In genomic region chr6:139640453-139640852, GRCh38 we compare ENCODE assay signal across 11 cellular contexts.
DNase-seq lines count a peak whose midpoint lies in the region; ATAC-seq lines count a peak whose summit lies in the region.
"Had no signal": no experiment of that assay in that cellular context is flagged by ENCODE, and none has a peak within 500 bp of the region (broad histone marks: within the 10 kb centered on the region; RNA-seq: fewer than 3 reads in every experiment).

No MANE protein-coding gene starts in this region.

- peaks cover 5% of the 10 kb centered on the region for H3K4me1 ChIP-seq in CD8-positive, alpha-beta memory T cell (ENCODE audit: insufficient read depth, low read length)

- H3K27ac ChIP-seq in CD8-positive, alpha-beta memory T cell (ENCODE audit: low read depth, low read length): no peak overlapping the region
- H3K27ac ChIP-seq: 22Rv1 had no signal

- peak; percentile 84 for ATAC-seq in HG03045 (IDR thresholded peaks at IDR 0.05; ENCODE audit: unreplicated experiment)
- ATAC-seq: T-cell had no signal

- no peaks in the 10 kb centered on the region for H3K27me3 ChIP-seq in CD8-positive, alpha-beta memory T cell (ENCODE audit: insufficient read depth, low read length, poor library complexity, severe bottlenecking)

- CTCF ChIA-PET in CD8-positive, alpha-beta memory T cell (lab: Charles Lee): no interaction called here

- peaks cover 0 to 6% of the 10 kb centered on the region in 2 donors for H3K27me3 Mint-ChIP-seq in CD8-positive, alpha-beta memory T cell

- H3K36me3 Mint-ChIP-seq in CD8-positive, alpha-beta memory T cell: peaks cover 0 to 7% (median 0%) of the 10 kb centered on the region in 3 donors
- H3K36me3 Mint-ChIP-seq: activated naive CD8-positive, alpha-beta T cell; T-cell had no signal

- POLR2A ChIA-PET in CD8-positive, alpha-beta memory T cell (lab: Charles Lee): no interaction called here

- peak; percentile 85 for DNase-seq in SIG-M5 treated with dmso at 0.1 percent for 504 hours (lab: John Stamatoyannopoulos, UW; ENCODE audit: unreplicated experiment)
- DNase-seq in SIG-M5 (lab: John Stamatoyannopoulos, UW): no peak
- peak; percentile 30 for DNase-seq in NOMO-1 treated with dmso at 0.1 percent for 144 hours (lab: John Stamatoyannopoulos, UW; ENCODE audit: unreplicated experiment)
- DNase-seq in CD8-positive, alpha-beta memory T cell: no peak
- no peak for DNase-seq in NCI-H1048 (lab: John Stamatoyannopoulos, UW)
- no peak for DNase-seq in NCI-H2227 (lab: John Stamatoyannopoulos, UW; ENCODE audit: unreplicated experiment)
- DNase-seq in NCI-H524 treated with DMSO at 0.1 percent for 48 hours (lab: John Stamatoyannopoulos, UW): no peak
- DNase-seq: T-cell had no signal

- no peaks in the 10 kb centered on the region for H3K9me3 Mint-ChIP-seq in CD8-positive, alpha-beta memory T cell
- H3K9me3 Mint-ChIP-seq: T-cell had no signal

- no peaks in the 10 kb centered on the region for H3K36me3 ChIP-seq in CD8-positive, alpha-beta memory T cell (ENCODE audit: insufficient read depth, low read length)

- H3K4me3 Mint-ChIP-seq in CD8-positive, alpha-beta memory T cell: no peak overlapping the region
- H3K4me3 Mint-ChIP-seq: activated naive CD8-positive, alpha-beta T cell; T-cell had no signal

- peak overlapping the region in 1 of 8 donors; percentile 39 for H3K27ac Mint-ChIP-seq in CD8-positive, alpha-beta memory T cell
- H3K27ac Mint-ChIP-seq: activated naive CD8-positive, alpha-beta T cell; T-cell had no signal

- no peak overlapping the region for H3K4me3 ChIP-seq in CD8-positive, alpha-beta memory T cell (ENCODE audit: low read length)

- peaks cover 10 to 16% (median 15%) of the 10 kb centered on the region in 3 donors for H3K4me1 Mint-ChIP-seq in CD8-positive, alpha-beta memory T cell

- H3K9me3 ChIP-seq in CD8-positive, alpha-beta memory T cell (ENCODE audit: low read length): no peaks in the 10 kb centered on the region

Comparison
In these comparisons a context has a peak if more than half of its experiments do, and no peak if none do; other contexts are left out.
1. DNase-seq: peak in SIG-M5 treated with dmso at 0.1 percent for 504 hours (single experiment) and NOMO-1 treated with dmso at 0.1 percent for 144 hours (single experiment); none in SIG-M5 (single experiment), CD8-positive, alpha-beta memory T cell (0 of 5), NCI-H1048 (single experiment), NCI-H2227 (single experiment) and NCI-H524 treated with DMSO at 0.1 percent for 48 hours (single experiment).